9 cellular contexts compared by ENCODE assay signal in the genomic region with DNA sequence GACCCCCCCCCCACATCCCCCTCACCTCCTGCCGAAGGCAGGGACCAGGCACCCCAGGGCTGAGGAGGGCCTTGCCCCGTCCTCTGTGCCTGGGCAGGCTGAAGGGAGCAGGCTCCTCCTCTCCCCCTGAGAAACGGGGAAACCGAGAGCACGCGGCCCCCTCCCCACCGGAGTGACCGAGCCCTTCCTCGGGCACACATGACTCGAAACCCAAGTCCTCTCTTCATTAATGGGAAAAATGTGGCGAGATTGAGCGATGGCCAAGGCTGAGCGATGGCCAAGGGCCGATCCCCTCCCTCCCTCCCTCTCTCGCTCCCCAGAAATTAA. TPM values are rescaled to one million over a fixed set of nuclear protein-coding genes. Genes with fewer than 3 reads are reported as not detected.
DNase-seq lines count a peak whose midpoint lies in the region; TF ChIP-seq lines count a peak whose summit lies in the region.
"Had no signal": no experiment of that assay in that cellular context is flagged by ENCODE, and none has a peak within 500 bp of the region (broad histone marks: within the 10 kb centered on the region; RNA-seq: fewer than 3 reads in every experiment).

No MANE protein-coding gene starts in this region.

- H3K9me3 ChIP-seq in mucosa of rectum (ENCODE audit: control insufficient read depth in 2 of 2, low read length in 2 of 2) = no peaks in the 10 kb centered on the region
- no peaks in the 10 kb centered on the region for H3K9me3 ChIP-seq in transverse colon

- H3K4me1 ChIP-seq in mucosa of rectum (ENCODE audit: control insufficient read depth in 2 of 2, insufficient read depth in 2 of 2, low read length in 2 of 2) (peaks cover 53 to 57% of the 10 kb centered on the region in 2 donors), transverse colon (peaks cover 26 to 78% (median 56%) of the 10 kb centered on the region in 4 donors)

- H3K9me3 Mint-ChIP-seq in activated naive CD4-positive, alpha-beta T cell treated with anti-CD3 and anti-CD28 coated beads for 36 hours = no peaks in the 10 kb centered on the region

- H3K27ac ChIP-seq in coronary artery (peak overlapping the region; percentile 55 to 71), mucosa of rectum (ENCODE audit: low read depth in 2 of 2, low read length in 2 of 2) (peak overlapping the region; percentile 61 to 84), transverse colon (peak overlapping the region; percentile 76 to 88 (median 83))

- H3K9ac ChIP-seq in mucosa of rectum (ENCODE audit: low read depth in 1 of 2, low read length in 2 of 2) = peak overlapping the region in 1 of 2 donors; percentile 53

- peak overlapping the region; percentile 67 for H3K4me3 ChIP-seq in coronary artery
- H3K4me3 ChIP-seq in mucosa of rectum (ENCODE audit: low read length in 2 of 2) = peak overlapping the region; percentile 52 to 60
- H3K4me3 ChIP-seq in transverse colon = peak overlapping the region; percentile 35 to 55 (median 44)

- no peak for DNase-seq in activated naive CD4-positive, alpha-beta T cell treated with anti-CD3 and anti-CD28 coated beads for 36 hours
- DNase-seq in activated naive CD4-positive, alpha-beta T cell (lab: John Stamatoyannopoulos, UW) = no peak
- no peak for DNase-seq in coronary artery (ENCODE audit: low spot score)
- DNase-seq in transverse colon = no peak
- no peak for DNase-seq in NCI-H524 (lab: John Stamatoyannopoulos, UW)
- DNase-seq in mucosa of gallbladder (ENCODE audit: low spot score) = no peak
- no peak for DNase-seq in activated CD8-positive, alpha-beta memory T cell treated with anti-CD3 and anti-CD28 coated beads, Interleukin-2, amount 50 U/mL, for 4 hours
- DNase-seq: effector CD4-positive, alpha-beta T cell had no signal

- no peak for TF ChIP-seq EP300 in transverse colon (IDR thresholded peaks at IDR 0.05; ENCODE audit: low read depth)

- H3K27me3 ChIP-seq in mucosa of rectum (ENCODE audit: control insufficient read depth in 2 of 2, insufficient read depth in 2 of 2, low read length in 2 of 2) = no peaks in the 10 kb centered on the region
- H3K27me3 ChIP-seq in transverse colon = no peaks in the 10 kb centered on the region

- in situ Hi-C loops in transverse colon (cut with MboI; ENCODE audit: low pct_ligation_motif_present in 1 of 4, low pct_unique_long_range_greater_than_20kb in 1 of 4, low sequenced_read_pairs in 3 of 4) = no loop called here

- intact Hi-C loops in activated naive CD4-positive, alpha-beta T cell treated with anti-CD3 and anti-CD28 coated beads for 36 hours (cut with micrococcal nuclease) = no loop called here
- intact Hi-C loops in transverse colon (cut with DNase I; ENCODE audit: low total_unique reads) = no loop called here

- H3K36me3 Mint-ChIP-seq in activated naive CD4-positive, alpha-beta T cell treated with anti-CD3 and anti-CD28 coated beads for 36 hours (ENCODE audit: low read depth) = no peaks in the 10 kb centered on the region

- 18% methylated on average over 14 of the region's 15 CpGs; no CpG with 5 or more reads in 1 of the 2 donors for WGBS in transverse colon (ENCODE audit: low coverage in 1 of 2), 2 donors

- H3K4me3 Mint-ChIP-seq in activated naive CD4-positive, alpha-beta T cell treated with anti-CD3 and anti-CD28 coated beads for 36 hours = peak overlapping the region; percentile 48

- H3K4me1 Mint-ChIP-seq in activated naive CD4-positive, alpha-beta T cell treated with anti-CD3 and anti-CD28 coated beads for 36 hours (ENCODE audit: low read depth) = peaks cover 2% of the 10 kb centered on the region

- H3K27me3 Mint-ChIP-seq in activated naive CD4-positive, alpha-beta T cell treated with anti-CD3 and anti-CD28 coated beads for 36 hours (ENCODE audit: low read depth) = peaks cover 24% of the 10 kb centered on the region

- TF ChIP-seq POLR2A in transverse colon (IDR thresholded peaks at IDR 0.05) = no peak

- TF ChIP-seq CTCF in coronary artery (IDR thresholded peaks at IDR 0.05) (no peak), transverse colon (IDR thresholded peaks at IDR 0.05) (no peak)

- CTCF ChIA-PET in activated naive CD4-positive, alpha-beta T cell treated with anti-CD3 and anti-CD28 coated beads for 36 hours (lab: Charles Lee) = no interaction called here

- H3K36me3 ChIP-seq in mucosa of rectum (ENCODE audit: control insufficient read depth in 2 of 2, insufficient read depth in 2 of 2, low read length in 2 of 2) = peaks cover 5 to 10% of the 10 kb centered on the region in 2 donors
- H3K36me3 ChIP-seq in transverse colon = no peaks in the 10 kb centered on the region

- no peak overlapping the region for H3K27ac Mint-ChIP-seq in activated naive CD4-positive, alpha-beta T cell treated with anti-CD3 and anti-CD28 coated beads for 36 hours

RNA-seq across cellular contexts. Expression of a gene that starts 7.0 kb away (rescaled TPM):
- not detected for total RNA-seq in activated naive CD4-positive, alpha-beta T cell treated with anti-CD3 and anti-CD28 coated beads for 36 hours
- total RNA-seq in transverse colon (10 to 100 TPM in 1 of 4 donors, 1 to 10 TPM in 3; 4.1 to 17.7 (median 6.7) TPM), mucosa of gallbladder (10.2 TPM)

Comparison
In these comparisons a context has a peak if more than half of its experiments do, and no peak if none do; other contexts are left out.
1. RNA of a gene that starts 7.0 kb away (total RNA-seq): 10.2 TPM in mucosa of gallbladder (single experiment) and 4.1 to 17.7 TPM in transverse colon; not detected in activated naive CD4-positive, alpha-beta T cell treated with anti-CD3 and anti-CD28 coated beads for 36 hours; every median in the first group is over 4 times any median in the second.
2. Peak in every context shown above with its lines, with median percentiles within 50 percentile points of each other: H3K27ac ChIP-seq and H3K4me3 ChIP-seq.